8 cellular contexts compared by ENCODE assay signal in the genomic region with DNA sequence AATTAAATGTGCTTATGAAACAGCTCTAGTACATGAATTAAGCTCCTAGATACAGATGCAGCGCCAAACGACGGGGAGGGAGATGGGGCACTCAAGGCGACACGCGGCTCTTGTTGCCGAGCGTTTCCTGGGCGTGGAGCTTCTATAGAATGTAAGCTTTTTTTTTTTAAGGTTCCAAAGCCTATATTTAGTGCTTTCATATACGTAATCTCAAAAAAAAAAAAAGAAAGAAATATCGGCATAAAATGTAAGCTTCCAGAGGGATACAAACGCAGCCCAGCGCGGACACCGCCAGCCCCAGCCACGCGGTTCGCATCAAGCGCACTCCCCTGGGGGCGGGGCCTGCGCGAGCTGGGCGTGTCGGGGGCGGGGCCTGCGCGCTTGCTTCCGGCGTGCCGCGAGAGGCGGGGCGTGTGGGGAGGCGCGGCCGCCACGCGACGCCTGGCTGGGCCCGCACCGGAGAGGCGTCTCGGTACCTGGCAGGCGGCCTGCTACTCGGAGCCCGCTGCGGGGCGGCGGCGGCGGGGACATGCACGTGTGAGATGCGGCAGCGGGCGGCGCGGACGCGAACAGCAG. TPM values are rescaled to one million over a fixed set of nuclear protein-coding genes. Genes with fewer than 3 reads are reported as not detected.
DNase-seq lines count a peak whose midpoint lies in the region; TF ChIP-seq lines count a peak whose summit lies in the region.

A gene with protein sequence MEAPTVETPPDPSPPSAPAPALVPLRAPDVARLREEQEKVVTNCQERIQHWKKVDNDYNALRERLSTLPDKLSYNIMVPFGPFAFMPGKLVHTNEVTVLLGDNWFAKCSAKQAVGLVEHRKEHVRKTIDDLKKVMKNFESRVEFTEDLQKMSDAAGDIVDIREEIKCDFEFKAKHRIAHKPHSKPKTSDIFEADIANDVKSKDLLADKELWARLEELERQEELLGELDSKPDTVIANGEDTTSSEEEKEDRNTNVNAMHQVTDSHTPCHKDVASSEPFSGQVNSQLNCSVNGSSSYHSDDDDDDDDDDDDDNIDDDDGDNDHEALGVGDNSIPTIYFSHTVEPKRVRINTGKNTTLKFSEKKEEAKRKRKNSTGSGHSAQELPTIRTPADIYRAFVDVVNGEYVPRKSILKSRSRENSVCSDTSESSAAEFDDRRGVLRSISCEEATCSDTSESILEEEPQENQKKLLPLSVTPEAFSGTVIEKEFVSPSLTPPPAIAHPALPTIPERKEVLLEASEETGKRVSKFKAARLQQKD (plus strand): TSS at position 412 of the 576 bp plus-strand sequence. CDS start 309 bp downstream, outside the sequence.

- H3K27ac ChIP-seq in H9 (ENCODE audit: insufficient read length, low read depth, low read length) (no peak within 1 kb of the TSS), MM.1S (ENCODE audit: low read length) (no peak within 1 kb of the TSS; the same call in 1 of the 2 replicates), SJCRH30 (peak within 1 kb of the TSS; percentile 68), neutrophil (peak within 1 kb of the TSS; percentile 75), subcutaneous abdominal adipose tissue (ENCODE audit: low read depth, low read length) (peak within 1 kb of the TSS; percentile 54)

- no peak within 1 kb of the TSS for H2BK12ac ChIP-seq in H9 (ENCODE audit: insufficient read length, low read depth, low read length)

- no peaks in the 10 kb centered on the region; the same call in 1 of the 2 replicates for H3K4me1 ChIP-seq in H9 (ENCODE audit: insufficient read depth, low read length)
- H3K4me1 ChIP-seq in MM.1S (ENCODE audit: low read length) = peaks cover 9% of the 10 kb centered on the region
- peaks cover 5% of the 10 kb centered on the region for H3K4me1 ChIP-seq in SJCRH30
- peaks cover 12 to 16% of the 10 kb centered on the region in 2 experiments for H3K4me1 ChIP-seq in neutrophil (ENCODE audit: control insufficient read depth in 1 of 2, insufficient read depth in 1 of 2, low read depth in 1 of 2, low read length in 1 of 2)
- peaks cover 0 to 36% (median 32%) of the 10 kb centered on the region in 5 donors for H3K4me1 ChIP-seq in subcutaneous abdominal adipose tissue (ENCODE audit: control insufficient read depth in 5 of 5, insufficient read depth in 5 of 5, low read length in 5 of 5)

- H3K9me3 Mint-ChIP-seq in H9 = peaks cover 6 to 17% of the 10 kb centered on the region in 2 experiments

- H3K18ac ChIP-seq in H9 (ENCODE audit: insufficient read length, low read depth, low read length) = no peak within 1 kb of the TSS

- no peak within 1 kb of the TSS for H3T11ph ChIP-seq in H9 (ENCODE audit: low read length)

- no peak within 1 kb of the TSS for H4K5ac ChIP-seq in H9 (ENCODE audit: insufficient read length, low read depth, low read length)

- H3K4me3 Mint-ChIP-seq in H9 = peak within 1 kb of the TSS; percentile 97 to 98

- no peaks in the 10 kb centered on the region for H3K23me2 ChIP-seq in H9 (ENCODE audit: insufficient read length, low read depth, low read length, poor library complexity, severe bottlenecking)

- no peak within 1 kb of the TSS for H2AFZ ChIP-seq in H9 (ENCODE audit: low read length)
- peak within 1 kb of the TSS; percentile 86 for H2AFZ ChIP-seq in MM.1S (ENCODE audit: low read length)

- peak; percentile 83 for DNase-seq in ELR (ENCODE audit: low read depth)
- peak; percentile 87 for DNase-seq in H9
- peak; percentile 87 for DNase-seq in MM.1S
- DNase-seq in SJCRH30 = peak; percentile 87 to 92
- DNase-seq in activated gamma-delta T cell treated with Interleukin-2 at 50 U/mL for 16 hours = peak; percentile 94
- DNase-seq in foreskin melanocyte = peak; percentile 59

- peak within 1 kb of the TSS; percentile 70 for H3K4me2 ChIP-seq in H9 (ENCODE audit: insufficient read depth, insufficient read length, low read length)
- peak within 1 kb of the TSS; percentile 94 for H3K4me2 ChIP-seq in MM.1S (ENCODE audit: low read depth, low read length)

- H3F3A ChIP-seq in MM.1S (ENCODE audit: insufficient read depth, low read length) = no peaks in the 10 kb centered on the region

- H3K56ac ChIP-seq in H9 (ENCODE audit: insufficient read length, low read depth, low read length) = no peak within 1 kb of the TSS

- H3K9me3 ChIP-seq in H9 (ENCODE audit: control insufficient read depth, low read depth, low read length) (no peaks in the 10 kb centered on the region), MM.1S (replicated peaks; ENCODE audit: insufficient read depth, low read length) (no peaks in the 10 kb centered on the region), SJCRH30 (replicated peaks) (no peaks in the 10 kb centered on the region), neutrophil (no peaks in the 10 kb centered on the region), subcutaneous abdominal adipose tissue (ENCODE audit: control insufficient read depth in 5 of 5, low read length in 5 of 5) (peaks cover 0 to 1% (median 0%) of the 10 kb centered on the region in 5 donors)

- H3K4me3 ChIP-seq in MM.1S (ENCODE audit: low read length) (peak within 1 kb of the TSS; percentile 78), SJCRH30 (peak within 1 kb of the TSS; percentile 84), neutrophil (ENCODE audit: low read depth in 1 of 2, low read length in 1 of 2) (peak within 1 kb of the TSS; percentile 74 to 77), subcutaneous abdominal adipose tissue (ENCODE audit: low read depth in 1 of 5, low read length in 5 of 5) (peak within 1 kb of the TSS; percentile 71 to 92 (median 88))

- peak within 1 kb of the TSS; percentile 67 to 98 (median 90); a peak in 5 of 7 replicates for H3K27ac Mint-ChIP-seq in H9

- H3K27me3 ChIP-seq in H9 (ENCODE audit: insufficient read depth, low read length) (no peaks in the 10 kb centered on the region; the same call in 1 of the 2 replicates), MM.1S (replicated peaks; ENCODE audit: insufficient read depth, low read length) (0 out of 2 replicates have a peak, but pooled peaks cover 8% of the 10 kb centered on the region), SJCRH30 (no peaks in the 10 kb centered on the region), neutrophil (peaks cover 8% of the 10 kb centered on the region), subcutaneous abdominal adipose tissue (ENCODE audit: control insufficient read depth in 5 of 5, insufficient read depth in 4 of 5, low read length in 5 of 5) (no peaks in the 10 kb centered on the region)

- peak within 1 kb of the TSS; percentile 93 for H3K23ac ChIP-seq in H9 (ENCODE audit: insufficient read length, low read depth, low read length)

- peaks cover 27% of the 10 kb centered on the region for H3K27me3 Mint-ChIP-seq in H9 (ENCODE audit: low read depth)

- no peak within 1 kb of the TSS for H2BK5ac ChIP-seq in H9 (ENCODE audit: insufficient read length, low read length)

- no peak within 1 kb of the TSS for H2AK5ac ChIP-seq in H9 (ENCODE audit: insufficient read length, low read length)

- H2BK15ac ChIP-seq in H9 (ENCODE audit: low read depth, low read length) = no peak within 1 kb of the TSS

- no peak within 1 kb of the TSS for H2BK120ac ChIP-seq in H9 (ENCODE audit: low read depth, low read length, poor library complexity, severe bottlenecking)

- H3K4ac ChIP-seq in H9 (ENCODE audit: low read depth, low read length) = no peak within 1 kb of the TSS

- no peaks in the 10 kb centered on the region for H3K36me3 ChIP-seq in MM.1S (replicated peaks; ENCODE audit: insufficient read depth, low read length)
- H3K36me3 ChIP-seq in SJCRH30 = no peaks in the 10 kb centered on the region; the same call in 1 of the 2 replicates
- H3K36me3 ChIP-seq in neutrophil = no peaks in the 10 kb centered on the region
- no peaks in the 10 kb centered on the region for H3K36me3 ChIP-seq in subcutaneous abdominal adipose tissue (ENCODE audit: control insufficient read depth in 5 of 5, insufficient read depth in 5 of 5, low read length in 5 of 5)

- H3K9me2 ChIP-seq in MM.1S (replicated peaks; ENCODE audit: insufficient read depth, low read length) = no peaks in the 10 kb centered on the region

- no CpG with 5 or more reads among the region's 59 CpGs for WGBS in H9 (ENCODE audit: extremely low coverage, insufficient read length, low lambda C conversion rate)

- no peak within 1 kb of the TSS for H2BK20ac ChIP-seq in H9 (ENCODE audit: low read depth, low read length, poor library complexity, severe bottlenecking)

- H3K4me1 Mint-ChIP-seq in H9 = peaks cover 22 to 28% of the 10 kb centered on the region in 2 experiments

- TF ChIP-seq CTCF in H9 (conservative IDR thresholded peaks at IDR 0.05) = no peak
- no peak for TF ChIP-seq CTCF in MM.1S (IDR thresholded peaks at IDR 0.05; ENCODE audit: low read length)
- peak; percentile 27 for TF ChIP-seq CTCF in neutrophil (IDR thresholded peaks at IDR 0.05)

- H4K20me1 ChIP-seq in H9 (ENCODE audit: control insufficient read depth, insufficient read depth, insufficient read length) (no peaks in the 10 kb centered on the region), MM.1S (ENCODE audit: insufficient read depth, low read length) (peaks cover 4% of the 10 kb centered on the region)

- no peak within 1 kb of the TSS for H4K8ac ChIP-seq in H9 (replicated peaks; ENCODE audit: insufficient read length, low read depth, low read length)

- peak within 1 kb of the TSS; percentile 27; the same call in 1 of the 2 replicates for H3K14ac ChIP-seq in H9 (ENCODE audit: insufficient read depth, low read length)

- H3K9ac ChIP-seq in H9 (ENCODE audit: extremely low read depth, insufficient read length, low read length) (peak within 1 kb of the TSS; percentile 72), MM.1S (ENCODE audit: low read length) (peak within 1 kb of the TSS; percentile 70), subcutaneous abdominal adipose tissue (ENCODE audit: low read length in 5 of 5) (peak within 1 kb of the TSS; percentile 52 to 92 (median 85))

- H3K79me2 ChIP-seq in H9 (ENCODE audit: insufficient read depth, low read length) = peaks cover 27% of the 10 kb centered on the region; the same call in 1 of the 2 replicates
- H3K79me2 ChIP-seq in MM.1S (ENCODE audit: low read length) = peaks cover 44% of the 10 kb centered on the region

- peaks cover 0 to 5% (median 4%) of the 10 kb centered on the region in 3 experiments; a peak in 4 of 7 replicates for H3K36me3 Mint-ChIP-seq in H9 (ENCODE audit: insufficient read depth in 1 of 3, low read depth in 3 of 3)

- no peak within 1 kb of the TSS for H4K91ac ChIP-seq in H9 (ENCODE audit: insufficient read length, low read depth, low read length)

- no peaks in the 10 kb centered on the region for H3K79me1 ChIP-seq in H9 (ENCODE audit: insufficient read depth, low read depth, low read length, poor library complexity, severe bottlenecking)

RNA-seq across cellular contexts. Expression of the gene that starts here (rescaled TPM):
- 51.1 and 54.3 TPM in 2 replicates for total RNA-seq in H9 (2021)
- 83.1 and 94.9 TPM in 2 replicates for total RNA-seq in SJCRH30 (2014; rRNA removed; shearing (Covaris generic))

Comparison
In these comparisons a context has a peak if more than half of its experiments do, and no peak if none do; other contexts are left out.
1. H3K27ac ChIP-seq: peak in SJCRH30 (single experiment), neutrophil (single experiment) and subcutaneous abdominal adipose tissue (single experiment); none in H9 (single experiment) and MM.1S (single experiment).
2. Peak in every context shown above with its lines, with median percentiles within 50 percentile points of each other: DNase-seq, H3K9ac ChIP-seq and H3K4me3 ChIP-seq.